Comparison of ENCODE assay signal across 13 cellular contexts in genomic region chr11:72002841-72003775, GRCh38. TPM values are rescaled to one million over a fixed set of nuclear protein-coding genes. Genes with fewer than 3 reads are reported as not detected.
DNase-seq lines count a peak whose midpoint lies in the region; ATAC-seq and TF ChIP-seq lines count a peak whose summit lies in the region.
"Had no signal": no experiment of that assay in that cellular context is flagged by ENCODE, and none has a peak within 500 bp of the region (broad histone marks: within the 10 kb centered on the region; RNA-seq: fewer than 3 reads in every experiment).

No MANE protein-coding gene starts in this region.

- no peak overlapping the region for H3K4me3 Mint-ChIP-seq in activated CD4-positive, alpha-beta memory T cell treated with anti-CD3 and anti-CD28 coated beads for 36 hours
- H3K4me3 Mint-ChIP-seq in activated CD4-positive, alpha-beta memory T cell treated with anti-CD3 and anti-CD28 coated beads, Interleukin-2, amount 10 ng/mL, durations not matched to agents 7 days and 5 days: no peak overlapping the region
- no peak overlapping the region for H3K4me3 Mint-ChIP-seq in stimulated activated effector memory CD8-positive, alpha-beta T cell treated with anti-CD3 and anti-CD28 coated beads, Interleukin-12 subunit alpha, Interleukin-12 subunit beta, amount 100 ng/mL, for 72 hours

- peaks cover 45% of the 10 kb centered on the region for H3K36me3 Mint-ChIP-seq in activated CD4-positive, alpha-beta memory T cell treated with anti-CD3 and anti-CD28 coated beads for 36 hours
- H3K36me3 Mint-ChIP-seq in activated CD4-positive, alpha-beta memory T cell treated with anti-CD3 and anti-CD28 coated beads, Interleukin-2, amount 10 ng/mL, durations not matched to agents 7 days and 5 days (ENCODE audit: low read depth): peaks cover 63% of the 10 kb centered on the region
- H3K36me3 Mint-ChIP-seq in stimulated activated effector memory CD8-positive, alpha-beta T cell treated with anti-CD3 and anti-CD28 coated beads, Interleukin-12 subunit alpha, Interleukin-12 subunit beta, amount 100 ng/mL, for 72 hours: peaks cover 92% of the 10 kb centered on the region

- H3K27ac ChIP-seq in WERI-Rb-1: peak overlapping the region; percentile 50
- H3K27ac ChIP-seq: tibial artery had no signal

- no peak for DNase-seq in activated CD4-positive, alpha-beta memory T cell treated with anti-CD3 and anti-CD28 coated beads for 36 hours
- no peak for DNase-seq in activated CD4-positive, alpha-beta memory T cell treated with anti-CD3 and anti-CD28 coated beads, Interleukin-2, amount 10 ng/mL, durations not matched to agents 7 days and 5 days
- DNase-seq in WERI-Rb-1 (no peak), fibroblast of villous mesenchyme (ENCODE audit: low read depth) (peak; percentile 28), dermis blood vessel endothelial cell (no peak), NCI-H1092 treated with DMSO at 0.1 percent for 48 hours (lab: John Stamatoyannopoulos, UW) (no peak)
- DNase-seq in stimulated activated effector memory CD8-positive, alpha-beta T cell treated with anti-CD3 and anti-CD28 coated beads, Interleukin-12 subunit alpha, Interleukin-12 subunit beta, amount 100 ng/mL, for 72 hours (ENCODE audit: low spot score in 2 of 2): no peak
- DNase-seq: COR-L47, KBM-7, NCI-H774, SHP77 treated with DMSO at 0.1 percent for 48 hours had no signal

- TF ChIP-seq CTCF in WERI-Rb-1 (IDR thresholded peaks at IDR 0.05; ENCODE audit: low read depth, low read length): no peak
- no peak for TF ChIP-seq CTCF in fibroblast of villous mesenchyme (IDR thresholded peaks at IDR 0.05; ENCODE audit: insufficient read depth, low read depth, low read length)

- ATAC-seq in stimulated activated effector memory CD8-positive, alpha-beta T cell treated with anti-CD3 and anti-CD28 coated beads, Interleukin-12 subunit alpha, Interleukin-12 subunit beta, amount 100 ng/mL, for 72 hours: no peak
- ATAC-seq in GM18520 (IDR thresholded peaks at IDR 0.05; ENCODE audit: unreplicated experiment): no peak

- no peaks in the 10 kb centered on the region for H3K27me3 ChIP-seq in WERI-Rb-1 (ENCODE audit: insufficient read depth, low read depth, severe bottlenecking)
- H3K27me3 ChIP-seq: tibial artery had no signal

- POLR2A ChIA-PET in activated CD4-positive, alpha-beta memory T cell treated with anti-CD3 and anti-CD28 coated beads for 36 hours (lab: Charles Lee): no interaction called here
- POLR2A ChIA-PET in activated CD4-positive, alpha-beta memory T cell treated with anti-CD3 and anti-CD28 coated beads, Interleukin-2, amount 10 ng/mL, durations not matched to agents 7 days and 5 days (lab: Charles Lee): no interaction called here

- peak overlapping the region; percentile 19 for H3K27ac Mint-ChIP-seq in activated CD4-positive, alpha-beta memory T cell treated with anti-CD3 and anti-CD28 coated beads for 36 hours
- H3K27ac Mint-ChIP-seq in activated CD4-positive, alpha-beta memory T cell treated with anti-CD3 and anti-CD28 coated beads, Interleukin-2, amount 10 ng/mL, durations not matched to agents 7 days and 5 days: no peak overlapping the region
- peak overlapping the region; percentile 98 for H3K27ac Mint-ChIP-seq in stimulated activated effector memory CD8-positive, alpha-beta T cell treated with anti-CD3 and anti-CD28 coated beads, Interleukin-12 subunit alpha, Interleukin-12 subunit beta, amount 100 ng/mL, for 72 hours

- H3K4me3 ChIP-seq in WERI-Rb-1 (ENCODE audit: low read depth, low read length) (no peak overlapping the region), fibroblast of villous mesenchyme (ENCODE audit: low read depth, low read length) (no peak overlapping the region)
- H3K4me3 ChIP-seq: tibial artery had no signal

- no peaks in the 10 kb centered on the region for H3K27me3 Mint-ChIP-seq in activated CD4-positive, alpha-beta memory T cell treated with anti-CD3 and anti-CD28 coated beads for 36 hours
- H3K27me3 Mint-ChIP-seq in activated CD4-positive, alpha-beta memory T cell treated with anti-CD3 and anti-CD28 coated beads, Interleukin-2, amount 10 ng/mL, durations not matched to agents 7 days and 5 days: no peaks in the 10 kb centered on the region

- H3K36me3 ChIP-seq in WERI-Rb-1: peaks cover 78% of the 10 kb centered on the region

- intact Hi-C loops in activated CD4-positive, alpha-beta memory T cell treated with anti-CD3 and anti-CD28 coated beads for 36 hours (cut with micrococcal nuclease): no loop called here

- peaks cover 21% of the 10 kb centered on the region for H3K4me1 Mint-ChIP-seq in activated CD4-positive, alpha-beta memory T cell treated with anti-CD3 and anti-CD28 coated beads for 36 hours (ENCODE audit: low read depth)
- H3K4me1 Mint-ChIP-seq in activated CD4-positive, alpha-beta memory T cell treated with anti-CD3 and anti-CD28 coated beads, Interleukin-2, amount 10 ng/mL, durations not matched to agents 7 days and 5 days: peaks cover 21% of the 10 kb centered on the region
- peaks cover 38% of the 10 kb centered on the region for H3K4me1 Mint-ChIP-seq in stimulated activated effector memory CD8-positive, alpha-beta T cell treated with anti-CD3 and anti-CD28 coated beads, Interleukin-12 subunit alpha, Interleukin-12 subunit beta, amount 100 ng/mL, for 72 hours

- H3K9me3 Mint-ChIP-seq in activated CD4-positive, alpha-beta memory T cell treated with anti-CD3 and anti-CD28 coated beads for 36 hours: no peaks in the 10 kb centered on the region
- no peaks in the 10 kb centered on the region for H3K9me3 Mint-ChIP-seq in activated CD4-positive, alpha-beta memory T cell treated with anti-CD3 and anti-CD28 coated beads, Interleukin-2, amount 10 ng/mL, durations not matched to agents 7 days and 5 days
- no peaks in the 10 kb centered on the region for H3K9me3 Mint-ChIP-seq in stimulated activated effector memory CD8-positive, alpha-beta T cell treated with anti-CD3 and anti-CD28 coated beads, Interleukin-12 subunit alpha, Interleukin-12 subunit beta, amount 100 ng/mL, for 72 hours

- CTCF ChIA-PET in activated CD4-positive, alpha-beta memory T cell treated with anti-CD3 and anti-CD28 coated beads for 36 hours (lab: Charles Lee): no interaction called here
- CTCF ChIA-PET in activated CD4-positive, alpha-beta memory T cell treated with anti-CD3 and anti-CD28 coated beads, Interleukin-2, amount 10 ng/mL, durations not matched to agents 7 days and 5 days (lab: Charles Lee): no interaction called here

- H3K9me3 ChIP-seq in WERI-Rb-1 (ENCODE audit: severe bottlenecking): no peaks in the 10 kb centered on the region
- H3K9me3 ChIP-seq: tibial artery had no signal

RNA-seq across cellular contexts. Expression of gene IL18BP, which starts 4.4 kb away (rescaled TPM):
- 1 to 10 TPM; 6.6 to 9.3 TPM for total RNA-seq in activated CD4-positive, alpha-beta memory T cell treated with anti-CD3 and anti-CD28 coated beads for 36 hours
- total RNA-seq in activated CD4-positive, alpha-beta memory T cell treated with anti-CD3 and anti-CD28 coated beads, Interleukin-2, amount 10 ng/mL, durations not matched to agents 7 days and 5 days: 10 to 100 TPM; 12.4 to 14.0 TPM
- total RNA-seq in fibroblast of villous mesenchyme (2.6 and 4.2 TPM in 2 replicates), dermis blood vessel endothelial cell (2.2 and 4.6 TPM in 2 replicates)
